ENCODE assay signal across 19 cellular contexts in genomic region chr7:45597286-45597984, GRCh38. TPM values are rescaled to one million over a fixed set of nuclear protein-coding genes. Genes with fewer than 3 reads are reported as not detected.
"Had no signal": no experiment of that assay in that cellular context is flagged by ENCODE, and none has a peak within 500 bp of the region (broad histone marks: within the 10 kb centered on the region; RNA-seq: fewer than 3 reads in every experiment).

No MANE protein-coding gene starts in this region.

- H3K9me3 ChIP-seq: adrenal gland, psoas muscle, sigmoid colon, SK-N-SH had no signal

- H3K4me1 Mint-ChIP-seq: activated naive CD4-positive, alpha-beta T cell treated with anti-CD3 and anti-CD28 coated beads, Interleukin-2, amount 10 ng/mL, durations not matched to agents 7 days and 5 days; immature natural killer cell; natural killer cell had no signal

- H3K4me3 Mint-ChIP-seq: activated naive CD4-positive, alpha-beta T cell treated with anti-CD3 and anti-CD28 coated beads, Interleukin-2, amount 10 ng/mL, durations not matched to agents 7 days and 5 days; activated T-helper 1 cell treated with anti-CD3 and anti-CD28 coated beads, Interleukin-12 subunit alpha, Interleukin-12 subunit beta, Interleukin-2, Interleukin-4 antibody, amounts not matched to agents 30 ng/mL and 10 ng/mL and 1 ng/mL, durations not matched to agents 14 hours and 24 hours and 36 hours; immature natural killer cell; natural killer cell had no signal

- H3K4me1 ChIP-seq: adrenal gland, psoas muscle, sigmoid colon had no signal

- H3K36me3 Mint-ChIP-seq: activated naive CD4-positive, alpha-beta T cell treated with anti-CD3 and anti-CD28 coated beads, Interleukin-2, amount 10 ng/mL, durations not matched to agents 7 days and 5 days; immature natural killer cell; natural killer cell had no signal

- H3K9ac ChIP-seq: SK-N-SH had no signal

- H3K27me3 ChIP-seq: adrenal gland, sigmoid colon had no signal

- H3K36me3 ChIP-seq: adrenal gland, sigmoid colon, WERI-Rb-1 had no signal

- ATAC-seq: left cardiac atrium; natural killer cell; psoas muscle; stimulated activated naive CD8-positive, alpha-beta T cell treated with anti-CD3 and anti-CD28 coated beads, Interleukin-15, Interleukin-2, amounts not matched to agents 100 U/mL and 50 U/mL, for 24 hours had no signal

- H3K27ac Mint-ChIP-seq: activated naive CD4-positive, alpha-beta T cell treated with anti-CD3 and anti-CD28 coated beads, Interleukin-2, amount 10 ng/mL, durations not matched to agents 7 days and 5 days; activated T-helper 1 cell treated with anti-CD3 and anti-CD28 coated beads, Interleukin-12 subunit alpha, Interleukin-12 subunit beta, Interleukin-2, Interleukin-4 antibody, amounts not matched to agents 30 ng/mL and 10 ng/mL and 1 ng/mL, durations not matched to agents 14 hours and 24 hours and 36 hours; immature natural killer cell; natural killer cell had no signal

- DNase-seq: activated CD4-positive, alpha-beta T cell treated with anti-CD3 and anti-CD28 coated beads for 48 hours; activated naive CD4-positive, alpha-beta T cell treated with anti-CD3 and anti-CD28 coated beads, Interleukin-2, amount 10 ng/mL, durations not matched to agents 7 days and 5 days; central memory CD4-positive, alpha-beta T cell; effector memory CD4-positive, alpha-beta T cell; hypothalamus; immature natural killer cell; left cardiac atrium; occipital lobe; psoas muscle; sigmoid colon; SK-N-SH; stimulated activated CD4-positive, alpha-beta T cell treated with anti-CD3 and anti-CD28 coated beads, Interleukin-12 subunit alpha, Interleukin-12 subunit beta, amount 100 ng/mL, for 4 hours; stimulated activated CD8-positive, alpha-beta memory T cell treated with anti-CD3 and anti-CD28 coated beads, Interleukin-4, amount 100 ng/mL, for 48 hours; stimulated activated naive CD8-positive, alpha-beta T cell treated with anti-CD3 and anti-CD28 coated beads, Interleukin-15, Interleukin-2, amounts not matched to agents 100 U/mL and 50 U/mL, for 24 hours; T-helper 1 cell; WERI-Rb-1 had no signal

- H3K27ac ChIP-seq: adrenal gland, psoas muscle, sigmoid colon, WERI-Rb-1 had no signal

- H3K9me3 Mint-ChIP-seq: activated naive CD4-positive, alpha-beta T cell treated with anti-CD3 and anti-CD28 coated beads, Interleukin-2, amount 10 ng/mL, durations not matched to agents 7 days and 5 days; activated T-helper 1 cell treated with anti-CD3 and anti-CD28 coated beads, Interleukin-12 subunit alpha, Interleukin-12 subunit beta, Interleukin-2, Interleukin-4 antibody, amounts not matched to agents 30 ng/mL and 10 ng/mL and 1 ng/mL, durations not matched to agents 14 hours and 24 hours and 36 hours; immature natural killer cell; natural killer cell had no signal

- H3K4me3 ChIP-seq: adrenal gland, psoas muscle, sigmoid colon had no signal

- H3K27me3 Mint-ChIP-seq: activated naive CD4-positive, alpha-beta T cell treated with anti-CD3 and anti-CD28 coated beads, Interleukin-2, amount 10 ng/mL, durations not matched to agents 7 days and 5 days had no signal

RNA-seq across cellular contexts. Expression of gene ADCY1, which starts 23.3 kb away (rescaled TPM):
- polyA plus RNA-seq: immature natural killer cell had no signal
